In the genomic region with DNA sequence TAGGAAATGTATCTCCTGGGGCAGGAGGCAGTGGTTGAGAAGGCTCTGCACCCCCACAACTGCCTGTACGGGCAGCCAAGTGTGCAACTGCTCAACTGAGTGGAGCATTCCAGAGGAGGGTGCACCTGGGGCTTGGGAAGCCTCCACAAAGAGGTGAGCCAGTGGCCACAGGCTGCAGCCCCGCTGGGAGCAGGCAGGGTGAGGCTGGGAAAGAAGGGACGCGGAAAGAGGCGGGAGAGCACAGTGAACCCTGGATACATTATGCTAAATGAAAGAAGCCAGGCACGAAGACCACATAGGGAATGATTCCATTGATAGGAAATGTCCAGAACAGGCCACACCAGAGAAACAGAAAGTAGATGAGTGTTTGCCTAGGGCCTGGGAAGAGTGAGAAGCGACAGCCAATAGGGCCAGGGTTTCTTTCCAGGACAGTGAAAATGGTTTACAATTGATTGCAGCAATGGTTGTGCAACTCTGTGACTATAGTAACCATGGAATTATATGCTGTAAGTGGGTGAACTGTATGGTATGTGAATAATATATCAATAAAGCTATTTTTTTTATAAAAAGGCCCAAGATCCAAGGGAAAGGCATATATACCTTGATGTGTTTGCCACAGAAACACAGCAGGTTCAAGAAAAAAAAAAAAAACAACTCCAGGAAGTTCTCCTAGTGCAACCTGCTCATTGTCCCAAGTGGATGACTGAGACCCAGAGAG, we compare ENCODE assay signal across 1 cellular context.
TF ChIP-seq lines count a peak whose summit lies in the region.

No MANE protein-coding gene starts in this region.

TF ChIP-seq in Ishikawa, 13 proteins besides CTCF, POLR2A, EP300 and RAD21 (continued from another document):
- TF ChIP-seq, protein P1, sequence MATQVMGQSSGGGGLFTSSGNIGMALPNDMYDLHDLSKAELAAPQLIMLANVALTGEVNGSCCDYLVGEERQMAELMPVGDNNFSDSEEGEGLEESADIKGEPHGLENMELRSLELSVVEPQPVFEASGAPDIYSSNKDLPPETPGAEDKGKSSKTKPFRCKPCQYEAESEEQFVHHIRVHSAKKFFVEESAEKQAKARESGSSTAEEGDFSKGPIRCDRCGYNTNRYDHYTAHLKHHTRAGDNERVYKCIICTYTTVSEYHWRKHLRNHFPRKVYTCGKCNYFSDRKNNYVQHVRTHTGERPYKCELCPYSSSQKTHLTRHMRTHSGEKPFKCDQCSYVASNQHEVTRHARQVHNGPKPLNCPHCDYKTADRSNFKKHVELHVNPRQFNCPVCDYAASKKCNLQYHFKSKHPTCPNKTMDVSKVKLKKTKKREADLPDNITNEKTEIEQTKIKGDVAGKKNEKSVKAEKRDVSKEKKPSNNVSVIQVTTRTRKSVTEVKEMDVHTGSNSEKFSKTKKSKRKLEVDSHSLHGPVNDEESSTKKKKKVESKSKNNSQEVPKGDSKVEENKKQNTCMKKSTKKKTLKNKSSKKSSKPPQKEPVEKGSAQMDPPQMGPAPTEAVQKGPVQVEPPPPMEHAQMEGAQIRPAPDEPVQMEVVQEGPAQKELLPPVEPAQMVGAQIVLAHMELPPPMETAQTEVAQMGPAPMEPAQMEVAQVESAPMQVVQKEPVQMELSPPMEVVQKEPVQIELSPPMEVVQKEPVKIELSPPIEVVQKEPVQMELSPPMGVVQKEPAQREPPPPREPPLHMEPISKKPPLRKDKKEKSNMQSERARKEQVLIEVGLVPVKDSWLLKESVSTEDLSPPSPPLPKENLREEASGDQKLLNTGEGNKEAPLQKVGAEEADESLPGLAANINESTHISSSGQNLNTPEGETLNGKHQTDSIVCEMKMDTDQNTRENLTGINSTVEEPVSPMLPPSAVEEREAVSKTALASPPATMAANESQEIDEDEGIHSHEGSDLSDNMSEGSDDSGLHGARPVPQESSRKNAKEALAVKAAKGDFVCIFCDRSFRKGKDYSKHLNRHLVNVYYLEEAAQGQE (IDR thresholded peaks at IDR 0.05; ENCODE audit: low read depth) = peak; percentile 29; the same call in 1 of the 2 replicates
- TF ChIP-seq EGR1 (IDR thresholded peaks at IDR 0.05) = 0 out of 2 replicates have a peak, but pooled peaks have one; percentile 17
- peak; percentile 52; the same call in 1 of the 2 replicates for TF ChIP-seq USF1 (IDR thresholded peaks at IDR 0.05)
- TF ChIP-seq, protein P2, sequence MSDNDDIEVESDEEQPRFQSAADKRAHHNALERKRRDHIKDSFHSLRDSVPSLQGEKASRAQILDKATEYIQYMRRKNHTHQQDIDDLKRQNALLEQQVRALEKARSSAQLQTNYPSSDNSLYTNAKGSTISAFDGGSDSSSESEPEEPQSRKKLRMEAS (IDR thresholded peaks at IDR 0.05) = peak; percentile 96
- TF ChIP-seq TCF12 (IDR thresholded peaks at IDR 0.05; ENCODE audit: low read depth) = peak; percentile 99
